ENCODE assay signal across 8 cellular contexts in the genomic region with DNA sequence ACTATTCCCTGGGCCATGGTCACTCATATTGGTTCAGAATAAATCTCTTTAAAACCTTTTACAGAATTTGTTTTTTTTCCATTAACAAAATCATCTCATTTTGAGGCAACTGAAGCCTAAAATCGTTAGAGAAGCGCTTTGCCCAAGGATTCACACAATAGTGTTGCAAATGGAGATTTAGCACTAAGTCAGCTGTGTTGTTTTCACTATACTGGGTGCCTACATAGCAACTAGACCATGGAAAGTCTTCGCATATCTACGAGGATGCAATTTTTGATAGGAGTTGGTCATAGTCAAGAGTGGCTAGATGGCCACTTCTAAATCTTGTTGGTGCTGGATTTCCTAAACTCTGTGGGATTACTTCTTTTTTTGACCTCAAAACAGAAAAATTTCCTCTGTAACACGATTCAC. TPM values are rescaled to one million over a fixed set of nuclear protein-coding genes. Genes with fewer than 3 reads are reported as not detected.
A peak's percentile ranks its signal among the peaks of the same experiment; 100 is the strongest.
DNase-seq lines count a peak whose midpoint lies in the region; TF ChIP-seq lines count a peak whose summit lies in the region.

No MANE protein-coding gene starts in this region.

- no peaks in the 10 kb centered on the region for H3K27me3 ChIP-seq in BLaER1 treated with 17β-estradiol and CSF1 and Interleukin-3, amounts not matched to agents 10 nM and 100 nM
- H3K27me3 ChIP-seq in Loucy (ENCODE audit: insufficient read depth, low read length, poor library complexity, severe bottlenecking) (peaks cover 48% of the 10 kb centered on the region), neutrophil (no peaks in the 10 kb centered on the region)

- H3K79me2 ChIP-seq in Loucy (ENCODE audit: insufficient read depth, low read length) = peaks cover 42% of the 10 kb centered on the region

- no peaks in the 10 kb centered on the region for H3F3A ChIP-seq in Loucy (ENCODE audit: low read depth)

- peaks cover 0 to 10% (median 0%) of the 10 kb centered on the region in 11 experiments; a peak in 2 of 22 replicates for H3K36me3 ChIP-seq in BLaER1 treated with 17β-estradiol and CSF1 and Interleukin-3, amounts not matched to agents 10 nM and 100 nM
- H3K36me3 ChIP-seq in Loucy (ENCODE audit: insufficient read depth, low read length) (no peaks in the 10 kb centered on the region), neutrophil (no peaks in the 10 kb centered on the region)

- H4K20me1 ChIP-seq in BLaER1 treated with 17β-estradiol and CSF1 and Interleukin-3, amounts not matched to agents 10 nM and 100 nM = peaks cover 0 to 38% (median 14%) of the 10 kb centered on the region in 11 experiments; a peak in 9 of 22 replicates
- peaks cover 31% of the 10 kb centered on the region for H4K20me1 ChIP-seq in Loucy (ENCODE audit: insufficient read depth, low read length, poor library complexity, severe bottlenecking)

- DNase-seq in epithelial cell of esophagus (ENCODE audit: low read depth) (no peak), kidney tubule cell (ENCODE audit: low spot score) (no peak), H4 (ENCODE audit: low spot score) (no peak), OCI-M2 (lab: John Stamatoyannopoulos, UW; ENCODE audit: unreplicated experiment) (no peak), MV-4-11 (lab: John Stamatoyannopoulos, UW) (no peak)

- peak overlapping the region; percentile 82 to 96 (median 88) for H3K4me3 ChIP-seq in BLaER1 treated with 17β-estradiol and CSF1 and Interleukin-3, amounts not matched to agents 10 nM and 100 nM
- peak overlapping the region; percentile 92 for H3K4me3 ChIP-seq in Loucy (ENCODE audit: low read length, poor library complexity, severe bottlenecking)
- H3K4me3 ChIP-seq in epithelial cell of esophagus (ENCODE audit: low read length) = peak overlapping the region; percentile 94
- peak overlapping the region; percentile 73 to 98 for H3K4me3 ChIP-seq in neutrophil (ENCODE audit: low read depth in 1 of 2, low read length in 1 of 2)

- peak overlapping the region; percentile 55 to 91 (median 87) for H3K27ac ChIP-seq in BLaER1 treated with 17β-estradiol and CSF1 and Interleukin-3, amounts not matched to agents 10 nM and 100 nM
- peak overlapping the region; percentile 94 for H3K27ac ChIP-seq in neutrophil

- H2AFZ ChIP-seq in Loucy (ENCODE audit: low read length) = peak overlapping the region; percentile 97

- H3K9me2 ChIP-seq in Loucy (replicated peaks; ENCODE audit: low read depth, low read length) = no peaks in the 10 kb centered on the region

- peak overlapping the region in 10 of 11 experiments; percentile 84 to 91 (median 90); a peak in 19 of 22 replicates for H3K9ac ChIP-seq in BLaER1 treated with 17β-estradiol and CSF1 and Interleukin-3, amounts not matched to agents 10 nM and 100 nM
- peak overlapping the region; percentile 78 for H3K9ac ChIP-seq in Loucy (ENCODE audit: low read depth, low read length, poor library complexity, severe bottlenecking)

- peak overlapping the region; percentile 54 to 96 (median 63) for H3K4me2 ChIP-seq in BLaER1 treated with 17β-estradiol and CSF1 and Interleukin-3, amounts not matched to agents 10 nM and 100 nM
- H3K4me2 ChIP-seq in Loucy (ENCODE audit: low read depth, low read length, poor library complexity, severe bottlenecking) = peak overlapping the region; percentile 69

- H3K9me3 ChIP-seq in BLaER1 treated with 17β-estradiol and CSF1 and Interleukin-3, amounts not matched to agents 10 nM and 100 nM (replicated peaks in 1 of 11) = peaks cover 0 to 10% (median 0%) of the 10 kb centered on the region in 11 experiments; a peak in 2 of 22 replicates
- no peaks in the 10 kb centered on the region for H3K9me3 ChIP-seq in Loucy (ENCODE audit: insufficient read depth, low read depth, low read length)
- H3K9me3 ChIP-seq in neutrophil = no peaks in the 10 kb centered on the region

- TF ChIP-seq CTCF in Loucy (conservative IDR thresholded peaks at IDR 0.05; ENCODE audit: low read length) = no peak
- no peak for TF ChIP-seq CTCF in epithelial cell of esophagus (IDR thresholded peaks at IDR 0.05; ENCODE audit: insufficient read depth, low read depth, low read length, missing control alignments)
- no peak for TF ChIP-seq CTCF in neutrophil (IDR thresholded peaks at IDR 0.05)

- peaks cover 9 to 18% (median 15%) of the 10 kb centered on the region in 10 experiments for H3K4me1 ChIP-seq in BLaER1 treated with 17β-estradiol and CSF1 and Interleukin-3, amounts not matched to agents 10 nM and 100 nM
- peaks cover 33% of the 10 kb centered on the region for H3K4me1 ChIP-seq in Loucy (ENCODE audit: insufficient read depth, low read length, poor library complexity, severe bottlenecking)
- H3K4me1 ChIP-seq in neutrophil (ENCODE audit: control insufficient read depth in 1 of 2, insufficient read depth in 1 of 2, low read depth in 1 of 2, low read length in 1 of 2) = peaks cover 16 to 18% of the 10 kb centered on the region in 2 experiments

RNA-seq across cellular contexts. Expression of a gene that starts 0.5 kb away (rescaled TPM):
- 48.2 and 49.1 TPM in 2 replicates for total RNA-seq in H4 (2014; rRNA removed; shearing (Covaris generic))

RNA-seq across cellular contexts. Expression of a gene that starts 41.5 kb away (rescaled TPM):
- total RNA-seq in H4 (2014; rRNA removed; shearing (Covaris generic)) = 5.8 and 7.0 TPM in 2 replicates

RNA-seq across cellular contexts. Expression of a gene that starts 47.6 kb away (rescaled TPM):
- total RNA-seq in H4 (2014; rRNA removed; shearing (Covaris generic)) = 20.5 and 30.1 TPM in 2 replicates
